ENCODE assay signal across 29 cellular contexts in the genomic region with DNA sequence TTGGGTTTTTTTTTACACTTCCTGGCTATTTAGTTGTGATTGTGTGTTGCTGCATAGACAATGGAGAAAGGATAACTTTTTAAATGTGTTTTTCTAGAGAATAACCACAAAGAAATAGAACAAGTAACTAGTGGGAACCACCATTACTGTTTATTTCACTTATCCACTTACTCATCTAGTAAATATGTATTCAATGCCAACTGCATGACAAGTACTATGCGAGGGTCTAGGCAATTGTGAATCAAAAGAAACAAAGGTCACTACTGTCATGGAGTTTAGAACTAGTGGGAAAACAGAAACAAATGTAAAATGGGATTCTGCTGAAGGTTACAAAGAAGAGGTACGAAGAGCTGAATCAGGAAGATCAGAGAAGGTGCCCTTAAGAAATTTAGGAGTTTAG.
A peak's percentile ranks its signal among the peaks of the same experiment; 100 is the strongest.
DNase-seq lines count a peak whose midpoint lies in the region; ATAC-seq and TF ChIP-seq lines count a peak whose summit lies in the region.
"Had no signal": no experiment of that assay in that cellular context is flagged by ENCODE, and none has a peak within 500 bp of the region (broad histone marks: within the 10 kb centered on the region; RNA-seq: fewer than 3 reads in every experiment).

No MANE protein-coding gene starts in this region.

- H3K36me3 ChIP-seq in brain microvascular endothelial cell (replicated peaks) (no peaks in the 10 kb centered on the region), mesendoderm (ENCODE audit: control insufficient read depth, insufficient read depth, low read length) (no peaks in the 10 kb centered on the region), SJCRH30 (no peaks in the 10 kb centered on the region)
- H3K36me3 ChIP-seq: esophagus squamous epithelium, heart left ventricle, left lung, tibial artery had no signal

- H2BK15ac ChIP-seq in mesendoderm (replicated peaks; ENCODE audit: low read depth), result no peak overlapping the region

- DNase-seq in COLO829 (ENCODE audit: low spot score) (peak; percentile 12), LHCN-M2 (ENCODE audit: low read depth) (peak; percentile 11), brain microvascular endothelial cell (peak; percentile 56), mesendoderm (peak; percentile 15), SJCRH30 (no peak), D341Med (ENCODE audit: low spot score) (no peak)
- DNase-seq in activated CD4-positive, alpha-beta T cell treated with anti-CD3 and anti-CD28 coated beads, Interleukin-2, amount 50 U/mL, for 4 hours, result no peak
- DNase-seq: activated CD4-positive, CD25-positive, alpha-beta regulatory T cell; activated CD8-positive, alpha-beta T cell treated with anti-CD3 and anti-CD28 coated beads for 36 hours; activated naive CD4-positive, alpha-beta T cell; activated T-cell treated with anti-CD3 and anti-CD28 coated beads, Interleukin-2, amount 50 U/mL, for 1 hour; aorta; CD8-positive, alpha-beta T cell; effector memory CD4-positive, alpha-beta T cell; esophagus squamous epithelium; heart left ventricle; HFFc6; left lung; mucosa of descending colon; NCI-H187 treated with DMSO at 0.1 percent for 48 hours; NCI-H446 treated with DMSO at 0.1 percent for 48 hours; psoas muscle; small intestine; stimulated activated CD4-positive, alpha-beta T cell treated with anti-CD3 and anti-CD28 coated beads, Interleukin-4, amount 100 ng/mL, for 1 hour; stimulated activated naive CD8-positive, alpha-beta T cell treated with anti-CD3 and anti-CD28 coated beads, Interleukin-15, Interleukin-2, amounts not matched to agents 100 U/mL and 50 U/mL, for 24 hours; T-helper 9 cell; tibial artery had no signal

- H3K56ac ChIP-seq in mesendoderm (ENCODE audit: low read length), result no peak overlapping the region

- in situ Hi-C loops in brain microvascular endothelial cell (cut with HindIII; ENCODE audit: low pct_ligation_motif_present, low sequenced_read_pairs), result no loop called here

- no peak overlapping the region for H2BK5ac ChIP-seq in mesendoderm (ENCODE audit: low read length)

- H3K4me1 ChIP-seq in mesendoderm (ENCODE audit: control insufficient read depth, low read depth, low read length), result no peaks in the 10 kb centered on the region
- H3K4me1 ChIP-seq in SJCRH30, result peaks cover 7% of the 10 kb centered on the region; the same call in 1 of the 2 replicates
- H3K4me1 ChIP-seq: esophagus squamous epithelium, heart left ventricle, left lung, psoas muscle, tibial artery had no signal

- no peaks in the 10 kb centered on the region for H3K9me3 ChIP-seq in SJCRH30 (replicated peaks)
- H3K9me3 ChIP-seq: esophagus squamous epithelium, heart left ventricle, psoas muscle, tibial artery had no signal

- H2BK120ac ChIP-seq in mesendoderm (ENCODE audit: low read depth, low read length), result no peak overlapping the region

- no peaks in the 10 kb centered on the region for H3K79me1 ChIP-seq in mesendoderm (ENCODE audit: low read length)

- H4K8ac ChIP-seq in mesendoderm (ENCODE audit: low read depth, low read length), result no peak overlapping the region

- no peak for ATAC-seq in GM21786 (IDR thresholded peaks at IDR 0.05; ENCODE audit: unreplicated experiment)
- ATAC-seq: activated CD8-positive, alpha-beta T cell treated with anti-CD3 and anti-CD28 coated beads for 36 hours; CD8-positive, alpha-beta T cell; heart left ventricle; K562; left lung; mucosa of descending colon; psoas muscle; stimulated activated naive CD8-positive, alpha-beta T cell treated with anti-CD3 and anti-CD28 coated beads, Interleukin-15, Interleukin-2, amounts not matched to agents 100 U/mL and 50 U/mL, for 24 hours had no signal

- no peaks in the 10 kb centered on the region for H3K27me3 ChIP-seq in brain microvascular endothelial cell (replicated peaks)
- no peaks in the 10 kb centered on the region for H3K27me3 ChIP-seq in mesendoderm (ENCODE audit: insufficient read depth, low read length, poor library complexity)
- H3K27me3 ChIP-seq in SJCRH30, result no peaks in the 10 kb centered on the region
- H3K27me3 ChIP-seq: esophagus squamous epithelium, heart left ventricle, left lung, tibial artery had no signal

- no CpG with 5 or more reads among the region's 2 CpGs for WGBS in mesendoderm (ENCODE audit: extremely low coverage, insufficient coverage, low lambda C conversion rate)

- no peaks in the 10 kb centered on the region for H3K79me2 ChIP-seq in mesendoderm (ENCODE audit: control insufficient read depth, insufficient read depth, low read length)

- H3K18ac ChIP-seq in mesendoderm (ENCODE audit: low read length), result no peak overlapping the region

- H3K4me3 ChIP-seq in brain microvascular endothelial cell (ENCODE audit: low read depth, low read length), result no peak overlapping the region
- no peak overlapping the region for H3K4me3 ChIP-seq in mesendoderm (ENCODE audit: low read length)
- H3K4me3 ChIP-seq in SJCRH30, result no peak overlapping the region
- H3K4me3 ChIP-seq: esophagus squamous epithelium, heart left ventricle, K562, left lung, mucosa of descending colon, psoas muscle, tibial artery had no signal

- H4K5ac ChIP-seq in mesendoderm (ENCODE audit: low read length), result no peak overlapping the region

- no peak overlapping the region for H3K4me2 ChIP-seq in mesendoderm (ENCODE audit: low read length)

- no peak for TF ChIP-seq CTCF in brain microvascular endothelial cell (IDR thresholded peaks at IDR 0.05; ENCODE audit: low read depth, low read length, missing control alignments)

- H3K4ac ChIP-seq in mesendoderm (ENCODE audit: low read depth, low read length), result no peak overlapping the region

- H3K27ac ChIP-seq in brain microvascular endothelial cell (peak overlapping the region; percentile 56), mesendoderm (ENCODE audit: low read depth, low read length) (no peak overlapping the region), SJCRH30 (no peak overlapping the region)
- H3K27ac ChIP-seq: esophagus squamous epithelium, heart left ventricle, left lung, psoas muscle, tibial artery had no signal

- no peak overlapping the region for H2AK5ac ChIP-seq in mesendoderm (ENCODE audit: low read length)

- no peak overlapping the region for H3K9ac ChIP-seq in mesendoderm (ENCODE audit: low read length)

- H3K23ac ChIP-seq in mesendoderm (ENCODE audit: low read length), result no peak overlapping the region

Comparison
In these comparisons a context has a peak if more than half of its experiments do, and no peak if none do; other contexts are left out.
1. DNase-seq: peak in COLO829 (single experiment), LHCN-M2 (single experiment), brain microvascular endothelial cell (single experiment) and mesendoderm (single experiment); none in activated CD4-positive, alpha-beta T cell treated with anti-CD3 and anti-CD28 coated beads, Interleukin-2, amount 50 U/mL, for 4 hours (0 of 2), SJCRH30 (0 of 2) and D341Med (single experiment).